2 cellular contexts compared by ENCODE assay signal in genomic region chr7:151655555-151655954, GRCh38.
TF ChIP-seq lines count a peak whose summit lies in the region.

No MANE protein-coding gene starts in this region.

TF ChIP-seq in HepG2, 621 proteins besides CTCF, POLR2A, EP300 and RAD21:
- no peak for TF ChIP-seq PCBP1 (IDR thresholded peaks at IDR 0.05; ENCODE audit: borderline replicate concordance, low read depth, low read length)
- peak; percentile 27; the same call in 1 of the 2 replicates for TF ChIP-seq ZNF629 (CRISPR knock-in tag; conservative IDR thresholded peaks at IDR 0.05)

TF ChIP-seq in K562, 482 proteins besides CTCF, POLR2A, EP300 and RAD21:
- TF ChIP-seq HES1 (IDR thresholded peaks at IDR 0.05; ENCODE audit: low read depth) = no peak
- no peak for TF ChIP-seq IRF9 (tag; IDR thresholded peaks at IDR 0.05)
- TF ChIP-seq SP2 (IDR thresholded peaks at IDR 0.05; ENCODE audit: extremely low read depth, low read depth, low read length, poor library complexity, severe bottlenecking) = no peak
- no peak for TF ChIP-seq ZNF740 (CRISPR knock-in tag; IDR thresholded peaks at IDR 0.05)
- no peak for TF ChIP-seq ZNF740 (tag; IDR thresholded peaks at IDR 0.05)
- TF ChIP-seq ZBTB26 (CRISPR knock-in tag; IDR thresholded peaks at IDR 0.05) = no peak
- no peak for TF ChIP-seq POU5F1 (IDR thresholded peaks at IDR 0.05; ENCODE audit: borderline replicate concordance, low read depth, low read length, partially characterized antibody)
- peak; percentile 56 for TF ChIP-seq BCOR (IDR thresholded peaks at IDR 0.05)
- TF ChIP-seq RBM25 (IDR thresholded peaks at IDR 0.05; ENCODE audit: low read depth, low read length, severe bottlenecking) = peak; percentile 81
- no peak for TF ChIP-seq THAP7 (CRISPR knock-in tag; IDR thresholded peaks at IDR 0.05)
- no peak for TF ChIP-seq ATF2 (CRISPR knock-in tag; IDR thresholded peaks at IDR 0.05)
- TF ChIP-seq ZNF282 (CRISPR knock-in tag; IDR thresholded peaks at IDR 0.05) = no peak
- no peak for TF ChIP-seq HNRNPUL1 (IDR thresholded peaks at IDR 0.05; ENCODE audit: low read length)
- TF ChIP-seq ETV1 (tag; conservative IDR thresholded peaks at IDR 0.05; ENCODE audit: low read depth) = no peak
- TF ChIP-seq ZNF146 (CRISPR knock-in tag; IDR thresholded peaks at IDR 0.05; ENCODE audit: unreplicated experiment) = no peak
